In genomic region chr14:30893819-30894218, GRCh38 we compare ENCODE assay signal across 21 cellular contexts. TPM values are rescaled to one million over a fixed set of nuclear protein-coding genes. Genes with fewer than 3 reads are reported as not detected.
"Had no signal": no experiment of that assay in that cellular context is flagged by ENCODE, and none has a peak within 500 bp of the region (broad histone marks: within the 10 kb centered on the region; RNA-seq: fewer than 3 reads in every experiment).

No MANE protein-coding gene starts in this region.

- H3K9me3 ChIP-seq: SJCRH30 had no signal

- ATAC-seq: Panc1 had no signal

- H3K27ac ChIP-seq: HL-60, KMS-11, RWPE1, SJCRH30 had no signal

- H3K4me1 ChIP-seq: SJCRH30 had no signal

- H3K4me2 ChIP-seq: KMS-11 had no signal

- H3K9ac ChIP-seq: KMS-11 had no signal

- H3K27me3 ChIP-seq: SJCRH30 had no signal

- H3K4me3 ChIP-seq: SJCRH30 had no signal

- DNase-seq: Kasumi-1, MM.1S, NCI-H1048, NCI-H1105, NCI-H1417, NCI-H1436 treated with DMSO at 0.1 percent for 48 hours, NCI-H1694, NCI-H187 treated with DMSO at 0.1 percent for 48 hours, NCI-H2029 treated with DMSO at 0.1 percent for 48 hours, NCI-H2171 treated with DMSO at 0.1 percent for 48 hours, NCI-H2227 treated with DMSO at 0.1 percent for 48 hours, NCI-H524, NCI-H69, NCI-H774, SHP77 treated with DMSO at 0.1 percent for 48 hours, SJCRH30 had no signal

RNA-seq across cellular contexts. Expression of gene COCH, which starts 19.5 kb away (rescaled TPM):
- total RNA-seq: M059J, SJCRH30 had no signal
